In the genomic region with DNA sequence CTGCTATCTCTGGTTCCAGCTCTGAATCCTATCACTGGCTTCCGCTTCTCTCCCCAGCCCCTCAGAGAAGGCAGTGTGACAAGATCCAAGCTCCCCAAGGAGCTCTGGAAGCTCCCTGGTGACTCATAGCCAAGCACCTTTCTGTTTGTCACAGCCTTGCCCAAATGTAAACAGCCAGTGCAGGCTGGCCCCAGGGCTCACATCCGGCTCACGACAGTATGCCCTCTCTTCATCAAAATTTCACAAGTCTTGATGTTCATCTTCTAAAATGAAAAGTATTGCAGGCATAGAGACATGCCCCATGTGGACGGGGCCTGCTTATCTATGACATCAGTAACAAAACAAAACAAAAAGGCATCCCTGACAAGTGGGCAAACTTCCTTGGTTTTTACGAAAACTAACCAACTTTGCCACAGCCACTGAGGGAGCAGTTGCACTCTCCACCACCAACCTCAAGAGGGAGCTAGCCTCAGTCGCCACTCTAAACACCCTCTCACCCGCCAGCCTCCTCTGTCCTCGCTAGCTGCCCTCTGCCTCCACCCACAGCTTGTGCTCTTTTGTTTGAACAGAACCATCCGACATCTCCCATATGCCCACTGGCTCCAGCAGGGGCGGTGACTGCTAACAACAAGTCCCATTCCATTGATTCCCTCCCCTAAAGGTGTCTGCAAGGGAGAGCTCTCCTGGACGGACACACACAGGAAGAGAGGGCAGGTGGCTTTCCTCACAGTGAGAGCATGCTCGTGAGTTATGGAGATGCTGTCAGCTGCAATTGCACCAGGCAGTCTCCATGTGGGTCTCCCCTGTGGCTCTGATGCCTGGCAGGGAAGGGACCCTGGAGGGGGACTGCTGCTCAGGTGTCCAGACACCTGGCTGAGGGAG, we compare ENCODE assay signal across 8 cellular contexts.
DNase-seq lines count a peak whose midpoint lies in the region; ATAC-seq, FAIRE-seq and TF ChIP-seq lines count a peak whose summit lies in the region.

No MANE protein-coding gene starts in this region.

- H3K36me3 Mint-ChIP-seq in neural crest cell (ENCODE audit: low read depth) = no peaks in the 10 kb centered on the region

- no peaks in the 10 kb centered on the region for H3K9me3 Mint-ChIP-seq in neural crest cell

- no peak overlapping the region for H3K27ac Mint-ChIP-seq in neural crest cell (ENCODE audit: unreplicated experiment)

- H3K36me3 ChIP-seq in bronchial epithelial cell (ENCODE audit: control insufficient read depth, insufficient read depth, low read length) = no peaks in the 10 kb centered on the region

- peaks cover 90% of the 10 kb centered on the region for H3K27me3 Mint-ChIP-seq in neural crest cell (ENCODE audit: low read depth)

- H3K4me1 Mint-ChIP-seq in neural crest cell = peaks cover 11% of the 10 kb centered on the region

- H3K4me3 Mint-ChIP-seq in neural crest cell = no peak overlapping the region

- TF ChIP-seq POLR2A in NB4 (IDR thresholded peaks at IDR 0.05; ENCODE audit: extremely low read depth, insufficient read length) = no peak

- ATAC-seq in HG03378 (IDR thresholded peaks at IDR 0.05; ENCODE audit: unreplicated experiment) = no peak

- TF ChIP-seq CTCF in NB4 (IDR thresholded peaks at IDR 0.05; ENCODE audit: low read depth, low read length) (peak; percentile 58), bronchial epithelial cell (IDR thresholded peaks at IDR 0.05; ENCODE audit: insufficient read depth, low read length, severe bottlenecking) (peak; percentile 79), neural crest cell (conservative IDR thresholded peaks at IDR 0.05) (peak; percentile 41)

- peak; percentile 36 for FAIRE-seq in bronchial epithelial cell (lab: Jason Lieb, UNC)

- H3K27me3 ChIP-seq in bronchial epithelial cell (ENCODE audit: control insufficient read depth, insufficient read depth, low read length) = no peaks in the 10 kb centered on the region

- H3K4me3 ChIP-seq in NB4 (ENCODE audit: low read depth, low read length) (no peak overlapping the region), bronchial epithelial cell (ENCODE audit: low read depth, low read length) (no peak overlapping the region)

- DNase-seq in ELF-1 (ENCODE audit: low read depth, low spot score) = peak; percentile 83
- peak; percentile 27 for DNase-seq in NB4 (ENCODE audit: low read depth)
- peak; percentile 63 for DNase-seq in bronchial epithelial cell (ENCODE audit: low read depth)
- DNase-seq in neural crest cell (ENCODE audit: low read depth, low spot score) = no peak
- no peak for DNase-seq in mesenteric fat pad (ENCODE audit: low spot score)
- DNase-seq in RPMI8226 = no peak
- DNase-seq in stimulated activated CD4-positive, alpha-beta T cell treated with anti-CD3 and anti-CD28 coated beads, Interleukin-4, amount 100 ng/mL, for 4 hours = no peak

Comparison
In these comparisons a context has a peak if more than half of its experiments do, and no peak if none do; other contexts are left out.
1. DNase-seq: peak in ELF-1 (single experiment), NB4 (single experiment) and bronchial epithelial cell (single experiment); none in neural crest cell (single experiment), mesenteric fat pad (single experiment), RPMI8226 (single experiment) and stimulated activated CD4-positive, alpha-beta T cell treated with anti-CD3 and anti-CD28 coated beads, Interleukin-4, amount 100 ng/mL, for 4 hours (0 of 2).
2. Peak in every context shown above with its lines, with median percentiles within 50 percentile points of each other: CTCF ChIP-seq.